ENCODE assay signal across 27 cellular contexts in genomic region chr20:19609642-19610223, GRCh38.
DNase-seq lines count a peak whose midpoint lies in the region; ATAC-seq, FAIRE-seq and TF ChIP-seq lines count a peak whose summit lies in the region.
"Had no signal": no experiment of that assay in that cellular context is flagged by ENCODE, and none has a peak within 500 bp of the region (broad histone marks: within the 10 kb centered on the region; RNA-seq: fewer than 3 reads in every experiment).

No MANE protein-coding gene starts in this region.

- no peak for FAIRE-seq in D721Med (lab: Jason Lieb, UNC)

- no peak overlapping the region for H3K4me3 Mint-ChIP-seq in activated T-cell treated with anti-CD3 and anti-CD28 coated beads, Interleukin-2, amount 50 U/mL, for 4 hours
- H3K4me3 Mint-ChIP-seq: activated CD4-positive, alpha-beta T cell treated with anti-CD3 and anti-CD28 coated beads, Interleukin-2, amount 10 ng/mL, durations not matched to agents 24 days and 14 days; memory B cell; stimulated activated memory B cell treated with anti-CD40 and anti-IgM and Interleukin-4, amounts not matched to agents 10 μg/mL and 1 μg/mL and 100 μg/mL, for 72 hours had no signal

- H3K9me3 ChIP-seq in prostate gland, result no peaks in the 10 kb centered on the region
- H3K9me3 ChIP-seq: adrenal gland, Peyer's patch, SK-N-SH, suprapubic skin, vagina had no signal

- H3K27me3 ChIP-seq in prostate gland (replicated peaks; ENCODE audit: insufficient read depth), result no peaks in the 10 kb centered on the region
- H3K27me3 ChIP-seq: adrenal gland, Peyer's patch, suprapubic skin, vagina had no signal

- H3K4me3 ChIP-seq in epithelial cell of proximal tubule (ENCODE audit: low read depth, low read length), result no peak overlapping the region
- no peak overlapping the region for H3K4me3 ChIP-seq in prostate gland
- H3K4me3 ChIP-seq: adrenal gland, GM23248, Peyer's patch, suprapubic skin, vagina had no signal

- H3K27me3 Mint-ChIP-seq in activated T-cell treated with anti-CD3 and anti-CD28 coated beads, Interleukin-2, amount 50 U/mL, for 4 hours (ENCODE audit: low read depth), result peaks cover 10% of the 10 kb centered on the region
- H3K27me3 Mint-ChIP-seq: activated CD4-positive, alpha-beta T cell treated with anti-CD3 and anti-CD28 coated beads, Interleukin-2, amount 10 ng/mL, durations not matched to agents 24 days and 14 days had no signal

- no peaks in the 10 kb centered on the region for H3K36me3 ChIP-seq in prostate gland
- H3K36me3 ChIP-seq: adrenal gland, Peyer's patch, suprapubic skin, vagina had no signal

- intact Hi-C loops in prostate gland (cut with DNase I), result no loop called here

- no peaks in the 10 kb centered on the region for H3K36me3 Mint-ChIP-seq in activated T-cell treated with anti-CD3 and anti-CD28 coated beads, Interleukin-2, amount 50 U/mL, for 4 hours (ENCODE audit: insufficient read depth)
- H3K36me3 Mint-ChIP-seq: memory B cell; stimulated activated memory B cell treated with anti-CD40 and anti-IgM and Interleukin-4, amounts not matched to agents 10 μg/mL and 1 μg/mL and 100 μg/mL, for 72 hours had no signal

- H3K4me1 Mint-ChIP-seq in activated T-cell treated with anti-CD3 and anti-CD28 coated beads, Interleukin-2, amount 50 U/mL, for 4 hours (ENCODE audit: low read depth), result no peaks in the 10 kb centered on the region
- H3K4me1 Mint-ChIP-seq: activated CD4-positive, alpha-beta T cell treated with anti-CD3 and anti-CD28 coated beads, Interleukin-2, amount 10 ng/mL, durations not matched to agents 24 days and 14 days; memory B cell; stimulated activated memory B cell treated with anti-CD40 and anti-IgM and Interleukin-4, amounts not matched to agents 10 μg/mL and 1 μg/mL and 100 μg/mL, for 72 hours had no signal

- no peak overlapping the region for H3K27ac ChIP-seq in prostate gland
- H3K27ac ChIP-seq: adrenal gland, C4-2B, GM23248, Peyer's patch, suprapubic skin, vagina had no signal

- DNase-seq in HT1080 (ENCODE audit: low read depth), result peak; percentile 94
- peak; percentile 33 for DNase-seq in SK-MEL-5 (ENCODE audit: low read depth, low spot score)
- peak; percentile 10 for DNase-seq in epithelial cell of proximal tubule (ENCODE audit: low read depth)
- DNase-seq in prostate gland (ENCODE audit: low spot score), result peak; percentile 7
- DNase-seq in D721Med (ENCODE audit: insufficient read length, low spot score), result no peak
- DNase-seq in activated T-cell treated with anti-CD3 and anti-CD28 coated beads, Interleukin-2, amount 50 U/mL, for 4 hours, result no peak
- no peak for DNase-seq in GM03348 (ENCODE audit: low spot score)
- DNase-seq: activated CD4-positive, alpha-beta T cell treated with anti-CD3 and anti-CD28 coated beads, Interleukin-2, amount 10 ng/mL, durations not matched to agents 24 days and 14 days; activated naive CD4-positive, alpha-beta T cell; activated T-cell treated with anti-CD3 and anti-CD28 coated beads, Interleukin-2, amount 50 U/mL, for 48 hours; adrenal gland; cortex of kidney; glutamatergic neuron; GM23248; kidney; NCI-H1436 treated with DMSO at 0.1 percent for 48 hours; NCI-H526; Peyer's patch; SK-N-SH; stimulated activated CD4-positive, alpha-beta T cell treated with anti-CD3 and anti-CD28 coated beads, Interleukin-2, amount 100 ng/mL, for 48 hours; T-helper 2 cell had no signal

- no peak for ATAC-seq in GM21825 (IDR thresholded peaks at IDR 0.05; ENCODE audit: unreplicated experiment)
- no peak for ATAC-seq in activated T-cell treated with anti-CD3 and anti-CD28 coated beads, Interleukin-2, amount 50 U/mL, for 4 hours
- ATAC-seq: stimulated activated memory B cell treated with anti-CD40 and anti-IgM and Interleukin-4, amounts not matched to agents 10 μg/mL and 1 μg/mL and 100 μg/mL, for 72 hours had no signal

- in situ Hi-C loops in SK-MEL-5 (cut with HindIII; ENCODE audit: low pct_unique_long_range_greater_than_20kb, low sequenced_read_pairs), result no loop called here

- no peaks in the 10 kb centered on the region for H3K9me3 Mint-ChIP-seq in activated T-cell treated with anti-CD3 and anti-CD28 coated beads, Interleukin-2, amount 50 U/mL, for 4 hours
- H3K9me3 Mint-ChIP-seq: activated CD4-positive, alpha-beta T cell treated with anti-CD3 and anti-CD28 coated beads, Interleukin-2, amount 10 ng/mL, durations not matched to agents 24 days and 14 days; memory B cell; stimulated activated memory B cell treated with anti-CD40 and anti-IgM and Interleukin-4, amounts not matched to agents 10 μg/mL and 1 μg/mL and 100 μg/mL, for 72 hours had no signal

- 33% methylated on average over 2 of the region's 2 CpGs for WGBS in prostate gland

- H3K4me1 ChIP-seq in prostate gland (replicated peaks), result no peaks in the 10 kb centered on the region
- H3K4me1 ChIP-seq: adrenal gland, Peyer's patch, suprapubic skin had no signal

- TF ChIP-seq POLR2A in prostate gland (IDR thresholded peaks at IDR 0.05), result no peak

- TF ChIP-seq CTCF in epithelial cell of proximal tubule (conservative IDR thresholded peaks at IDR 0.05; ENCODE audit: low read depth, low read length), result no peak
- no peak for TF ChIP-seq CTCF in prostate gland (IDR thresholded peaks at IDR 0.05)
- TF ChIP-seq CTCF in D721Med (IDR thresholded peaks at IDR 0.05; ENCODE audit: insufficient read depth, missing control alignments), result no peak

Comparison
In these comparisons a context has a peak if more than half of its experiments do, and no peak if none do; other contexts are left out.
1. DNase-seq: peak in HT1080 (single experiment), SK-MEL-5 (single experiment), epithelial cell of proximal tubule (single experiment) and prostate gland (single experiment); none in D721Med (single experiment), activated T-cell treated with anti-CD3 and anti-CD28 coated beads, Interleukin-2, amount 50 U/mL, for 4 hours (single experiment) and GM03348 (single experiment).